Comparison of ENCODE assay signal across 1 cellular context in the genomic region with DNA sequence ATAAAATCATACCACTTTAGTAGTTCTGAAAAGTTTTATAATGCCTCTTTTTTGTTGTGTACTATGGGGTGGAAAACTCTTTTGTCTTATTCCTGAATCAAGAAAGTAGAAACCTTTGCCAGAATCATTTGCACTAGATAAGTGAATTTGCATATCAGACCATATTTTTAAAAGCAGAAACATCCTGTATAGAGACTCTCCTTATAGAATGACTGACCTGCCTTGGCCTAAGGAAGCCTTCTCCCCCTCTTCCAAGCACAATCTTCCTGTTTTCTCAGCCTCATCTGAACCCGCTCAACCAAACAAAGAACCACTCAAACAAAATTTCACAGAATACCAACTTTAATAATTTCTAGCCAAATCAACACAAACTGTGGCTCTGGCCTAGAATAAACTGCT.
TF ChIP-seq lines count a peak whose summit lies in the region.

No MANE protein-coding gene starts in this region.

TF ChIP-seq in HEK293, 187 proteins besides CTCF, POLR2A, EP300 and RAD21 (continued from another document):
- TF ChIP-seq, protein P1, sequence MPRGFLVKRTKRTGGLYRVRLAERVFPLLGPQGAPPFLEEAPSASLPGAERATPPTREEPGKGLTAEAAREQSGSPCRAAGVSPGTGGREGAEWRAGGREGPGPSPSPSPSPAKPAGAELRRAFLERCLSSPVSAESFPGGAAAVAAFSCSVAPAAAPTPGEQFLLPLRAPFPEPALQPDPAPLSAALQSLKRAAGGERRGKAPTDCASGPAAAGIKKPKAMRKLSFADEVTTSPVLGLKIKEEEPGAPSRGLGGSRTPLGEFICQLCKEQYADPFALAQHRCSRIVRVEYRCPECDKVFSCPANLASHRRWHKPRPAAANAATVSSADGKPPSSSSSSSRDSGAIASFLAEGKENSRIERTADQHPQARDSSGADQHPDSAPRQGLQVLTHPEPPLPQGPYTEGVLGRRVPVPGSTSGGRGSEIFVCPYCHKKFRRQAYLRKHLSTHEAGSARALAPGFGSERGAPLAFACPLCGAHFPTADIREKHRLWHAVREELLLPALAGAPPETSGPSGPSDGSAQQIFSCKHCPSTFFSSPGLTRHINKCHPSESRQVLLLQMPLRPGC (tag by site-specific recombination; IDR thresholded peaks at IDR 0.05): no peak
- TF ChIP-seq ZNF426 (tag by site-specific recombination; IDR thresholded peaks at IDR 0.05) (no peak), ZNF169 (tag by site-specific recombination; IDR thresholded peaks at IDR 0.05) (no peak), ZNF394 (tag by site-specific recombination; IDR thresholded peaks at IDR 0.05; ENCODE audit: borderline replicate concordance) (no peak), GLI4 (tag by site-specific recombination; IDR thresholded peaks at IDR 0.05) (no peak), ZNF670 (tag by site-specific recombination; IDR thresholded peaks at IDR 0.05; ENCODE audit: low read depth) (no peak), ZNF677 (tag by site-specific recombination; IDR thresholded peaks at IDR 0.05) (no peak)
- TF ChIP-seq, protein P2, sequence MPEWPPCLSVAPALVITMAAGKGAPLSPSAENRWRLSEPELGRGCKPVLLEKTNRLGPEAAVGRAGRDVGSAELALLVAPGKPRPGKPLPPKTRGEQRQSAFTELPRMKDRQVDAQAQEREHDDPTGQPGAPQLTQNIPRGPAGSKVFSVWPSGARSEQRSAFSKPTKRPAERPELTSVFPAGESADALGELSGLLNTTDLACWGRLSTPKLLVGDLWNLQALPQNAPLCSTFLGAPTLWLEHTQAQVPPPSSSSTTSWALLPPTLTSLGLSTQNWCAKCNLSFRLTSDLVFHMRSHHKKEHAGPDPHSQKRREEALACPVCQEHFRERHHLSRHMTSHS (tag by site-specific recombination; IDR thresholded peaks at IDR 0.05): no peak
- TF ChIP-seq, protein P3, sequence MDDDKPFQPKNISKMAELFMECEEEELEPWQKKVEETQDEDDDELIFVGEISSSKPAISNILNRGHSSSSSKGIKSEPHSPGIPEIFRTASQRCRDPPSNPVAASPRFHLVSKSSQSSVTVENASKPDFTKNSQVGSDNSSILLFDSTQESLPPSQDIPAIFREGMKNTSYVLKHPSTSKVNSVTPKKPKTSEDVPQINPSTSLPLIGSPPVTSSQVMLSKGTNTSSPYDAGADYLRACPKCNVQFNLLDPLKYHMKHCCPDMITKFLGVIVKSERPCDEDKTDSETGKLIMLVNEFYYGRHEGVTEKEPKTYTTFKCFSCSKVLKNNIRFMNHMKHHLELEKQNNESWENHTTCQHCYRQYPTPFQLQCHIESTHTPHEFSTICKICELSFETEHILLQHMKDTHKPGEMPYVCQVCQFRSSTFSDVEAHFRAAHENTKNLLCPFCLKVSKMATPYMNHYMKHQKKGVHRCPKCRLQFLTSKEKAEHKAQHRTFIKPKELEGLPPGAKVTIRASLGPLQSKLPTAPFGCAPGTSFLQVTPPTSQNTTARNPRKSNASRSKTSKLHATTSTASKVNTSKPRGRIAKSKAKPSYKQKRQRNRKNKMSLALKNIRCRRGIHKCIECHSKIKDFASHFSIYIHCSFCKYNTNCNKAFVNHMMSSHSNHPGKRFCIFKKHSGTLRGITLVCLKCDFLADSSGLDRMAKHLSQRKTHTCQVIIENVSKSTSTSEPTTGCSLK (tag by site-specific recombination; IDR thresholded peaks at IDR 0.05): no peak
